27 cellular contexts compared by ENCODE assay signal in the genomic region with DNA sequence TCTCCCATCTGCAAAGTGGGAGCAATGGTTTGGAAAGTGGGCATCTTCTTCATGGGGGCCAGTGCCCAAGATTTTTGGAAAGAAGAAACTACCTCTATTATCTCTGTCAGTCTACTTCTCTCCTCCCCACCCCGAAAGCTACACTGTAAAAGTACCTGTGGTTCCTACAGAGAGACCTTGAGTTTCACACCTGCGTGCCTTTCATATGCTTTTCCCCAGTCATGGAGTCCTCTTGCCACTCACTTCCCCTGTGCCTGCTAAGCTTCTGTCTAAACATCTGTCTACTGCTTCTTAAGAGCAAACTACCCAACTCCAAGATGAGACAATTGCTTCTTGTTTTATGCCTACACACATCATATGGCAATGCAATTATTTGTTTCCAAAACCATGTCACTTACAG.
"Had no signal": no experiment of that assay in that cellular context is flagged by ENCODE, and none has a peak within 500 bp of the region (broad histone marks: within the 10 kb centered on the region; RNA-seq: fewer than 3 reads in every experiment).

No MANE protein-coding gene starts in this region.

- H3K4me3 ChIP-seq: pancreas, psoas muscle, right lobe of liver, sigmoid colon, stomach, thoracic aorta, thyroid gland, tibial nerve, upper lobe of left lung, uterus had no signal

- FAIRE-seq: pancreas, small intestine had no signal

- H3K27me3 Mint-ChIP-seq: naive thymus-derived CD8-positive, alpha-beta T cell; natural killer cell treated with Interleukin-12 subunit alpha and Interleukin-12 subunit beta and Interleukin-15 and Interleukin-18, amount 100 ng/mL, for 72 hours; stimulated activated naive B cell treated with anti-CD40 and anti-IgM and Interleukin-4, amounts not matched to agents 10 μg/mL and 1 μg/mL and 100 μg/mL, for 72 hours; stimulated activated naive CD8-positive, alpha-beta T cell treated with anti-CD3 and anti-CD28 coated beads, Interleukin-15, Interleukin-2, amounts not matched to agents 100 ng/mL and 50 ng/mL, for 24 hours had no signal

- H3K4me1 Mint-ChIP-seq: naive thymus-derived CD8-positive, alpha-beta T cell; nephron progenitor cell; neural crest cell; stimulated activated effector memory CD8-positive, alpha-beta T cell treated with anti-CD3 and anti-CD28 coated beads, Interleukin-12 subunit alpha, Interleukin-12 subunit beta, amount 100 ng/mL, for 72 hours; stimulated activated naive B cell treated with anti-CD40 and anti-IgM and Interleukin-4, amounts not matched to agents 10 μg/mL and 1 μg/mL and 100 μg/mL, for 72 hours had no signal

- DNase-seq: naive thymus-derived CD8-positive, alpha-beta T cell; nephron progenitor cell; nucleus accumbens; pancreas; psoas muscle; right cardiac atrium; right lobe of liver; sigmoid colon; small intestine; stimulated activated CD4-positive, alpha-beta T cell treated with anti-CD3 and anti-CD28 coated beads, Interleukin-15, amount 100 ng/mL, for 24 hours; stimulated activated CD4-positive, alpha-beta T cell treated with anti-CD3 and anti-CD28 coated beads, Interleukin-2, amount 100 ng/mL, for 24 hours; stimulated activated CD4-positive, alpha-beta T cell treated with anti-CD3 and anti-CD28 coated beads, Interleukin-2, amount 100 ng/mL, for 48 hours; stimulated activated CD4-positive, alpha-beta T cell treated with anti-CD3 and anti-CD28 coated beads, Interleukin-4, amount 100 ng/mL, for 24 hours; stimulated activated naive B cell treated with anti-CD40 and anti-IgM and Interleukin-4, amounts not matched to agents 10 μg/mL and 1 μg/mL and 100 μg/mL, for 72 hours; stimulated activated naive CD4-positive, alpha-beta T cell treated with Interleukin-2 at 50 U/mL for 16 hours; stomach; thyroid gland; trophoblast cell; upper lobe of left lung; uterus had no signal

- H3K4me3 Mint-ChIP-seq: naive thymus-derived CD8-positive, alpha-beta T cell; natural killer cell treated with Interleukin-12 subunit alpha and Interleukin-12 subunit beta and Interleukin-15 and Interleukin-18, amount 100 ng/mL, for 72 hours; nephron progenitor cell; neural crest cell; stimulated activated effector memory CD8-positive, alpha-beta T cell treated with anti-CD3 and anti-CD28 coated beads, Interleukin-12 subunit alpha, Interleukin-12 subunit beta, amount 100 ng/mL, for 72 hours; stimulated activated naive B cell treated with anti-CD40 and anti-IgM and Interleukin-4, amounts not matched to agents 10 μg/mL and 1 μg/mL and 100 μg/mL, for 72 hours; stimulated activated naive CD8-positive, alpha-beta T cell treated with anti-CD3 and anti-CD28 coated beads, Interleukin-15, Interleukin-2, amounts not matched to agents 100 ng/mL and 50 ng/mL, for 24 hours had no signal

- H3K9me3 Mint-ChIP-seq: natural killer cell treated with Interleukin-12 subunit alpha and Interleukin-12 subunit beta and Interleukin-15 and Interleukin-18, amount 100 ng/mL, for 72 hours; neural crest cell; stimulated activated effector memory CD8-positive, alpha-beta T cell treated with anti-CD3 and anti-CD28 coated beads, Interleukin-12 subunit alpha, Interleukin-12 subunit beta, amount 100 ng/mL, for 72 hours; stimulated activated naive B cell treated with anti-CD40 and anti-IgM and Interleukin-4, amounts not matched to agents 10 μg/mL and 1 μg/mL and 100 μg/mL, for 72 hours; stimulated activated naive CD8-positive, alpha-beta T cell treated with anti-CD3 and anti-CD28 coated beads, Interleukin-15, Interleukin-2, amounts not matched to agents 100 ng/mL and 50 ng/mL, for 24 hours had no signal

- H3K36me3 ChIP-seq: neutrophil, pancreas, right lobe of liver, sigmoid colon, thoracic aorta, thyroid gland, tibial nerve, upper lobe of left lung, uterus had no signal

- H3K9me3 ChIP-seq: neutrophil, pancreas, psoas muscle, right lobe of liver, sigmoid colon, stomach, thoracic aorta, thyroid gland, tibial nerve, upper lobe of left lung, uterus had no signal

- ATAC-seq: naive thymus-derived CD8-positive, alpha-beta T cell; natural killer cell treated with Interleukin-12 subunit alpha and Interleukin-12 subunit beta and Interleukin-15 and Interleukin-18, amount 100 ng/mL, for 72 hours; pancreas; psoas muscle; right cardiac atrium; right lobe of liver; stimulated activated effector memory CD8-positive, alpha-beta T cell treated with anti-CD3 and anti-CD28 coated beads, Interleukin-12 subunit alpha, Interleukin-12 subunit beta, amount 100 ng/mL, for 72 hours; stimulated activated naive B cell treated with anti-CD40 and anti-IgM and Interleukin-4, amounts not matched to agents 10 μg/mL and 1 μg/mL and 100 μg/mL, for 72 hours had no signal

- H3K27me3 ChIP-seq: neutrophil, pancreas, right lobe of liver, sigmoid colon, stomach, thyroid gland, tibial nerve, upper lobe of left lung, uterus had no signal

- H3K36me3 Mint-ChIP-seq: natural killer cell treated with Interleukin-12 subunit alpha and Interleukin-12 subunit beta and Interleukin-15 and Interleukin-18, amount 100 ng/mL, for 72 hours had no signal

- H3K27ac Mint-ChIP-seq: natural killer cell treated with Interleukin-12 subunit alpha and Interleukin-12 subunit beta and Interleukin-15 and Interleukin-18, amount 100 ng/mL, for 72 hours; nephron progenitor cell; stimulated activated effector memory CD8-positive, alpha-beta T cell treated with anti-CD3 and anti-CD28 coated beads, Interleukin-12 subunit alpha, Interleukin-12 subunit beta, amount 100 ng/mL, for 72 hours; stimulated activated naive B cell treated with anti-CD40 and anti-IgM and Interleukin-4, amounts not matched to agents 10 μg/mL and 1 μg/mL and 100 μg/mL, for 72 hours; stimulated activated naive CD8-positive, alpha-beta T cell treated with anti-CD3 and anti-CD28 coated beads, Interleukin-15, Interleukin-2, amounts not matched to agents 100 ng/mL and 50 ng/mL, for 24 hours had no signal

- H3K27ac ChIP-seq: neutrophil, pancreas, psoas muscle, right lobe of liver, sigmoid colon, stomach, thoracic aorta, thyroid gland, tibial nerve, upper lobe of left lung, uterus had no signal

- H3K4me1 ChIP-seq: pancreas, right lobe of liver, sigmoid colon, stomach, thyroid gland, tibial nerve, upper lobe of left lung, uterus had no signal
